Comparison of ENCODE assay signal across 16 cellular contexts in genomic region chr7:1011297-1012003, GRCh38. TPM values are rescaled to one million over a fixed set of nuclear protein-coding genes. Genes with fewer than 3 reads are reported as not detected.
DNase-seq lines count a peak whose midpoint lies in the region; ATAC-seq, FAIRE-seq and TF ChIP-seq lines count a peak whose summit lies in the region.
"Had no signal": no experiment of that assay in that cellular context is flagged by ENCODE, and none has a peak within 500 bp of the region (broad histone marks: within the 10 kb centered on the region; RNA-seq: fewer than 3 reads in every experiment).

No MANE protein-coding gene starts in this region.

- peaks cover 3% of the 10 kb centered on the region for H3K4me1 Mint-ChIP-seq in activated CD8-positive, alpha-beta memory T cell treated with anti-CD3 and anti-CD28 coated beads, Interleukin-2, amount 10 ng/mL, durations not matched to agents 7 days and 5 days
- peaks cover 45% of the 10 kb centered on the region for H3K4me1 Mint-ChIP-seq in stimulated activated memory B cell treated with anti-CD40 and anti-IgM and Interleukin-4, amounts not matched to agents 10 μg/mL and 1 μg/mL and 100 μg/mL, for 72 hours

- H3K79me2 ChIP-seq in GM12878 (ENCODE audit: control insufficient read depth, insufficient read depth, low read length) = peaks cover 2% of the 10 kb centered on the region; the same call in 1 of the 2 replicates

- peaks cover 8% of the 10 kb centered on the region for H3K36me3 Mint-ChIP-seq in activated CD8-positive, alpha-beta memory T cell treated with anti-CD3 and anti-CD28 coated beads, Interleukin-2, amount 10 ng/mL, durations not matched to agents 7 days and 5 days
- H3K36me3 Mint-ChIP-seq in stimulated activated memory B cell treated with anti-CD40 and anti-IgM and Interleukin-4, amounts not matched to agents 10 μg/mL and 1 μg/mL and 100 μg/mL, for 72 hours = peaks cover 38% of the 10 kb centered on the region

- ATAC-seq in activated CD8-positive, alpha-beta memory T cell treated with anti-CD3 and anti-CD28 coated beads, Interleukin-2, amount 10 ng/mL, durations not matched to agents 7 days and 5 days = no peak
- no peak for ATAC-seq in GM12878
- ATAC-seq in stimulated activated memory B cell treated with anti-CD40 and anti-IgM and Interleukin-4, amounts not matched to agents 10 μg/mL and 1 μg/mL and 100 μg/mL, for 72 hours = peak; percentile 35

- CTCF ChIA-PET in activated CD8-positive, alpha-beta memory T cell treated with anti-CD3 and anti-CD28 coated beads, Interleukin-2, amount 10 ng/mL, durations not matched to agents 7 days and 5 days (lab: Charles Lee) = interaction anchor here (2.0 kb wide), 1 partner anchor 18 kb away, joined by 10 read pairs; no protein-coding TSS in a partner anchor
- CTCF ChIA-PET in GM12878 (lab: Yijun Ruan, JAX) = no interaction called here

- peak; percentile 40 for FAIRE-seq in HTR-8/SVneo (lab: Jason Lieb, UNC)
- FAIRE-seq in GM12878 (lab: Jason Lieb, UNC) = no peak

- intact Hi-C loops in GM12878 (cut with micrococcal nuclease; ENCODE audit: unreplicated experiment) = no loop called here

- H3K27me3 Mint-ChIP-seq in activated CD8-positive, alpha-beta memory T cell treated with anti-CD3 and anti-CD28 coated beads, Interleukin-2, amount 10 ng/mL, durations not matched to agents 7 days and 5 days = no peaks in the 10 kb centered on the region
- no peaks in the 10 kb centered on the region for H3K27me3 Mint-ChIP-seq in stimulated activated memory B cell treated with anti-CD40 and anti-IgM and Interleukin-4, amounts not matched to agents 10 μg/mL and 1 μg/mL and 100 μg/mL, for 72 hours

- 70% methylated on average over 13 of the region's 13 CpGs for WGBS in GM12878 (ENCODE audit: insufficient coverage, insufficient replicate concordance, low lambda C conversion rate, missing lambda C conversion rate)

- no peak overlapping the region for H3K9ac ChIP-seq in GM12878 (ENCODE audit: control insufficient read depth, insufficient read depth, low read length)

- TF ChIP-seq RAD21 in GM12878 (IDR thresholded peaks at IDR 0.05; ENCODE audit: insufficient read depth, low read depth, low read length) = no peak

- H3K4me3 Mint-ChIP-seq in activated CD8-positive, alpha-beta memory T cell treated with anti-CD3 and anti-CD28 coated beads, Interleukin-2, amount 10 ng/mL, durations not matched to agents 7 days and 5 days = no peak overlapping the region
- H3K4me3 Mint-ChIP-seq in stimulated activated memory B cell treated with anti-CD40 and anti-IgM and Interleukin-4, amounts not matched to agents 10 μg/mL and 1 μg/mL and 100 μg/mL, for 72 hours = peak overlapping the region; percentile 28

- no peaks in the 10 kb centered on the region for H3K9me3 ChIP-seq in GM12878 (replicated peaks; ENCODE audit: control insufficient read depth, insufficient read depth, low read length)
- H3K9me3 ChIP-seq: neutrophil had no signal

- H3K27me3 ChIP-seq in GM12878 (replicated peaks in 1 of 2; ENCODE audit: control insufficient read depth in 2 of 2, insufficient read depth in 2 of 2, low read length in 1 of 2) = no peaks in the 10 kb centered on the region
- H3K27me3 ChIP-seq: neutrophil had no signal

- H3K27ac ChIP-seq in GM12878 (ENCODE audit: control insufficient read depth, insufficient read depth) = no peak overlapping the region
- H3K27ac ChIP-seq: neutrophil had no signal

- H3K4me2 ChIP-seq in GM12878 (ENCODE audit: control insufficient read depth, insufficient read depth) = no peak overlapping the region

- in situ Hi-C loops in GM12878 (cut with MboI) = no loop called here

- SMC1A ChIA-PET in GM12878 (lab: Charles Lee; ENCODE audit: uncharacterized antibody, unreplicated experiment) = no interaction called here

- TF ChIP-seq CTCF in GM12878 (IDR thresholded peaks at IDR 0.05 in 2 of 3, conservative IDR thresholded peaks at IDR 0.05 in 1 of 3; ENCODE audit: control insufficient read depth in 2 of 3, extremely low read depth in 1 of 3, insufficient read depth in 1 of 3, low read depth in 3 of 3, low read length in 3 of 3) = no peak

- no peak overlapping the region for H3K4me3 ChIP-seq in GM12878

- peaks cover 4 to 17% of the 10 kb centered on the region in 2 experiments; a peak in 3 of 4 replicates for H3K36me3 ChIP-seq in GM12878 (ENCODE audit: control insufficient read depth in 2 of 2, insufficient read depth in 2 of 2, low read length in 1 of 2)
- H3K36me3 ChIP-seq: neutrophil had no signal

- RAD21 ChIA-PET in GM12878 (lab: Charles Lee; ENCODE audit: unreplicated experiment) = interaction anchor here (1.1 kb wide), 1 partner anchor 54 kb away, joined by 3 read pairs; no protein-coding TSS in a partner anchor

- peak overlapping the region; percentile 67 for H3K27ac Mint-ChIP-seq in activated CD8-positive, alpha-beta memory T cell treated with anti-CD3 and anti-CD28 coated beads, Interleukin-2, amount 10 ng/mL, durations not matched to agents 7 days and 5 days
- peak overlapping the region; percentile 72 for H3K27ac Mint-ChIP-seq in stimulated activated memory B cell treated with anti-CD40 and anti-IgM and Interleukin-4, amounts not matched to agents 10 μg/mL and 1 μg/mL and 100 μg/mL, for 72 hours

- DNase-seq in activated CD8-positive, alpha-beta memory T cell treated with anti-CD3 and anti-CD28 coated beads, Interleukin-2, amount 10 ng/mL, durations not matched to agents 7 days and 5 days = no peak
- DNase-seq in activated CD8-positive, alpha-beta memory T cell treated with anti-CD3 and anti-CD28 coated beads, Interleukin-2, amount 50 U/mL, for 48 hours = no peak
- no peak for DNase-seq in HTR-8/SVneo (ENCODE audit: insufficient read length, low spot score)
- DNase-seq in GM12878 (ENCODE audit: low read depth, low spot score) = no peak
- DNase-seq in GF-D8 (lab: John Stamatoyannopoulos, UW) = no peak
- DNase-seq in NCI-H1417 (lab: John Stamatoyannopoulos, UW) = no peak
- DNase-seq in Kasumi-1 (lab: John Stamatoyannopoulos, UW) = no peak
- DNase-seq: anterior cingulate cortex, hypothalamus, MV-4-11, NCI-H2081 treated with DMSO at 0.1 percent for 48 hours, NCI-H524 had no signal

- H3K9me3 Mint-ChIP-seq in activated CD8-positive, alpha-beta memory T cell treated with anti-CD3 and anti-CD28 coated beads, Interleukin-2, amount 10 ng/mL, durations not matched to agents 7 days and 5 days (ENCODE audit: low read depth) = no peaks in the 10 kb centered on the region
- H3K9me3 Mint-ChIP-seq in stimulated activated memory B cell treated with anti-CD40 and anti-IgM and Interleukin-4, amounts not matched to agents 10 μg/mL and 1 μg/mL and 100 μg/mL, for 72 hours = no peaks in the 10 kb centered on the region

- H3K4me1 ChIP-seq in GM12878 (ENCODE audit: control insufficient read depth, insufficient read depth, low read length) = no peaks in the 10 kb centered on the region

- POLR2A ChIA-PET in GM12878 (lab: Charles Lee) = no interaction called here

- no peak overlapping the region for H2AFZ ChIP-seq in GM12878 (ENCODE audit: control insufficient read depth, low read depth, low read length)

- BruUV-seq in GM12878 (replicated peaks; lab: Mats Ljungman, UMichigan) = no TSS peak

- H4K20me1 ChIP-seq in GM12878 (ENCODE audit: control insufficient read depth, insufficient read depth) = no peaks in the 10 kb centered on the region

- no peak for TF ChIP-seq EP300 in GM12878 (IDR thresholded peaks at IDR 0.05; ENCODE audit: borderline replicate concordance in 1 of 2, control insufficient read depth in 1 of 2, low read depth in 2 of 2, low read length in 2 of 2)

- no peak; the same call in 1 of the 2 replicates for TF ChIP-seq POLR2A in GM12878 (IDR thresholded peaks at IDR 0.05; ENCODE audit: low read depth, low read length)

RNA-seq across cellular contexts. Expression of gene CYP2W1, which starts 28.5 kb away (rescaled TPM):
- not detected for total RNA-seq in activated CD8-positive, alpha-beta memory T cell treated with anti-CD3 and anti-CD28 coated beads, Interleukin-2, amount 10 ng/mL, durations not matched to agents 7 days and 5 days
- not detected in 2 replicates for total RNA-seq in GM12878 (2013; cell fraction: nucleolus; rRNA removed)
- total RNA-seq in GM12878 (2014; rRNA removed) (not detected in 2 replicates), GM12878 (2014; rRNA removed; fragmentation: Illumina TruSeq; extraction: Trizol) (not detected in 2 replicates), GM12878 (2021) (not detected in 2 replicates)
- not detected for polyA plus RNA-seq in GM12878 (2011; ENCODE audit: low read depth)
- polyA plus RNA-seq in GM12878 (2011; rRNA removed) (not detected in 2 replicates), GM12878 (2014; fragmentation: Illumina TruSeq; extraction: Trizol) (not detected in 2 replicates), GM12878 (2014; fragmentation: Nextera tagmentation; extraction: Ambion mirVana) (not detected), GM12878 (2014; rRNA removed) (not detected in 2 replicates), GM12878 (2016; fragmentation: Nextera tagmentation; extraction: Ambion mirVana) (not detected)
- polyA plus RNA-seq in GM12878 (2011; cell fraction: cytosol; rRNA removed) = not detected in 2 replicates
- 0.04 and 0.07 TPM in 2 replicates for polyA plus RNA-seq in GM12878 (2011; cell fraction: nucleus; rRNA removed)
- not detected in 2 replicates for polyA plus RNA-seq in GM12878 (2012)
- not detected in 2 replicates for polyA minus RNA-seq in GM12878 (2011; rRNA and poly(A)+ RNA removed)
- not detected in 2 replicates for polyA minus RNA-seq in GM12878 (2011; cell fraction: cytosol; rRNA and poly(A)+ RNA removed)
- not detected in 2 replicates for polyA minus RNA-seq in GM12878 (2011; cell fraction: nucleus; rRNA and poly(A)+ RNA removed)
- total RNA-seq: H4; T-helper 1 cell treated with Interleukin-12 subunit alpha and Interleukin-12 subunit beta and Interleukin-4 antibody, amounts not matched to agents 30 ng/mL and 1 ng/mL, for 36 hours had no signal

RNA-seq across cellular contexts. Expression of gene GPR146, which starts 32.9 kb away (rescaled TPM):
- total RNA-seq in activated CD8-positive, alpha-beta memory T cell treated with anti-CD3 and anti-CD28 coated beads, Interleukin-2, amount 10 ng/mL, durations not matched to agents 7 days and 5 days = 1 to 10 TPM in 1 of 2 experiments, under 1 TPM in 1; 0.40 to 2.1 TPM
- total RNA-seq in GM12878 (2013; cell fraction: nucleolus; rRNA removed) = 30.0 and 31.5 TPM in 2 replicates
- total RNA-seq in GM12878 (2014; rRNA removed) (0.65 and 0.68 TPM in 2 replicates), GM12878 (2014; rRNA removed; fragmentation: Illumina TruSeq; extraction: Trizol) (0.36 and 0.92 TPM in 2 replicates), GM12878 (2021) (0.51 and 1.1 TPM in 2 replicates)
- 3.5 TPM for polyA plus RNA-seq in GM12878 (2011; ENCODE audit: low read depth)
- polyA plus RNA-seq in GM12878 (2011; rRNA removed) (9.0 and 12.0 TPM in 2 replicates), GM12878 (2014; fragmentation: Illumina TruSeq; extraction: Trizol) (0.19 TPM in 1 of 2 replicates, not detected in the other), GM12878 (2014; fragmentation: Nextera tagmentation; extraction: Ambion mirVana) (not detected), GM12878 (2014; rRNA removed) (0.50 and 0.80 TPM in 2 replicates), GM12878 (2016; fragmentation: Nextera tagmentation; extraction: Ambion mirVana) (1 to 10 TPM in 1 of 2 experiments, under 1 TPM in 1; 0.56 to 1.0 TPM)
- polyA plus RNA-seq in GM12878 (2011; cell fraction: cytosol; rRNA removed) = 12.9 and 14.2 TPM in 2 replicates
- 18.1 and 26.9 TPM in 2 replicates for polyA plus RNA-seq in GM12878 (2011; cell fraction: nucleus; rRNA removed)
- polyA plus RNA-seq in GM12878 (2012) = 5.0 and 11.4 TPM in 2 replicates
- 11.6 and 21.0 TPM in 2 replicates for polyA minus RNA-seq in GM12878 (2011; rRNA and poly(A)+ RNA removed)
- polyA minus RNA-seq in GM12878 (2011; cell fraction: cytosol; rRNA and poly(A)+ RNA removed) = 2.2 and 3.7 TPM in 2 replicates
- 6.0 and 13.7 TPM in 2 replicates for polyA minus RNA-seq in GM12878 (2011; cell fraction: nucleus; rRNA and poly(A)+ RNA removed)

RNA-seq across cellular contexts. Expression of gene COX19, which starts 36.1 kb away (rescaled TPM):
- total RNA-seq in activated CD8-positive, alpha-beta memory T cell treated with anti-CD3 and anti-CD28 coated beads, Interleukin-2, amount 10 ng/mL, durations not matched to agents 7 days and 5 days = 10 to 100 TPM; 18.7 to 18.9 TPM
- 117 and 121 TPM in 2 replicates for total RNA-seq in GM12878 (2013; cell fraction: nucleolus; rRNA removed)
- total RNA-seq in GM12878 (2014; rRNA removed) (10.2 and 12.5 TPM in 2 replicates), GM12878 (2014; rRNA removed; fragmentation: Illumina TruSeq; extraction: Trizol) (9.5 and 11.4 TPM in 2 replicates), GM12878 (2021) (8.6 and 9.0 TPM in 2 replicates)
- polyA plus RNA-seq in GM12878 (2011; ENCODE audit: low read depth) = 4.5 TPM
- polyA plus RNA-seq in GM12878 (2011; rRNA removed) (15.9 and 17.0 TPM in 2 replicates), GM12878 (2014; fragmentation: Illumina TruSeq; extraction: Trizol) (7.0 and 12.4 TPM in 2 replicates), GM12878 (2014; fragmentation: Nextera tagmentation; extraction: Ambion mirVana) (1 to 10 TPM; 3.7 to 6.6 TPM), GM12878 (2014; rRNA removed) (8.9 and 10.2 TPM in 2 replicates), GM12878 (2016; fragmentation: Nextera tagmentation; extraction: Ambion mirVana) (10 to 100 TPM; 15.0 to 17.9 TPM)
- 10.8 and 11.2 TPM in 2 replicates for polyA plus RNA-seq in GM12878 (2011; cell fraction: cytosol; rRNA removed)
- polyA plus RNA-seq in GM12878 (2011; cell fraction: nucleus; rRNA removed) = 22.4 and 24.8 TPM in 2 replicates
- 6.9 and 7.6 TPM in 2 replicates for polyA plus RNA-seq in GM12878 (2012)
- polyA minus RNA-seq in GM12878 (2011; rRNA and poly(A)+ RNA removed) = 11.1 and 20.0 TPM in 2 replicates
- 2.1 and 2.7 TPM in 2 replicates for polyA minus RNA-seq in GM12878 (2011; cell fraction: cytosol; rRNA and poly(A)+ RNA removed)
- 11.1 and 16.1 TPM in 2 replicates for polyA minus RNA-seq in GM12878 (2011; cell fraction: nucleus; rRNA and poly(A)+ RNA removed)

RNA-seq across cellular contexts. Expression of gene ADAP1, which starts 57.0 kb away (rescaled TPM):
- total RNA-seq in activated CD8-positive, alpha-beta memory T cell treated with anti-CD3 and anti-CD28 coated beads, Interleukin-2, amount 10 ng/mL, durations not matched to agents 7 days and 5 days = 10 to 100 TPM; 12.4 to 30.8 TPM
- total RNA-seq in GM12878 (2013; cell fraction: nucleolus; rRNA removed) = 23.8 and 32.2 TPM in 2 replicates
- total RNA-seq in GM12878 (2014; rRNA removed) (34.0 and 44.2 TPM in 2 replicates), GM12878 (2014; rRNA removed; fragmentation: Illumina TruSeq; extraction: Trizol) (15.8 and 17.9 TPM in 2 replicates), GM12878 (2021) (38.7 and 42.3 TPM in 2 replicates)
- polyA plus RNA-seq in GM12878 (2011; ENCODE audit: low read depth) = 3.9 TPM
- polyA plus RNA-seq in GM12878 (2011; rRNA removed) (16.6 and 22.5 TPM in 2 replicates), GM12878 (2014; fragmentation: Illumina TruSeq; extraction: Trizol) (8.0 and 22.0 TPM in 2 replicates), GM12878 (2014; fragmentation: Nextera tagmentation; extraction: Ambion mirVana) (under 1 TPM in 1 of 2 experiments, not detected in 1; 0.22 TPM), GM12878 (2014; rRNA removed) (28.9 and 35.5 TPM in 2 replicates), GM12878 (2016; fragmentation: Nextera tagmentation; extraction: Ambion mirVana) (10 to 100 TPM in 1 of 2 experiments, 1 to 10 TPM in 1; 6.7 to 12.7 TPM)
- polyA plus RNA-seq in GM12878 (2011; cell fraction: cytosol; rRNA removed) = 30.5 and 44.3 TPM in 2 replicates
- 55.5 and 64.6 TPM in 2 replicates for polyA plus RNA-seq in GM12878 (2011; cell fraction: nucleus; rRNA removed)
- polyA plus RNA-seq in GM12878 (2012) = 17.1 and 19.8 TPM in 2 replicates
- polyA minus RNA-seq in GM12878 (2011; rRNA and poly(A)+ RNA removed) = 15.7 and 37.9 TPM in 2 replicates
- polyA minus RNA-seq in GM12878 (2011; cell fraction: cytosol; rRNA and poly(A)+ RNA removed) = 22.1 and 25.5 TPM in 2 replicates
- polyA minus RNA-seq in GM12878 (2011; cell fraction: nucleus; rRNA and poly(A)+ RNA removed) = 14.0 and 35.4 TPM in 2 replicates
